Comparison of ENCODE assay signal across 1 cellular context in the genomic region with DNA sequence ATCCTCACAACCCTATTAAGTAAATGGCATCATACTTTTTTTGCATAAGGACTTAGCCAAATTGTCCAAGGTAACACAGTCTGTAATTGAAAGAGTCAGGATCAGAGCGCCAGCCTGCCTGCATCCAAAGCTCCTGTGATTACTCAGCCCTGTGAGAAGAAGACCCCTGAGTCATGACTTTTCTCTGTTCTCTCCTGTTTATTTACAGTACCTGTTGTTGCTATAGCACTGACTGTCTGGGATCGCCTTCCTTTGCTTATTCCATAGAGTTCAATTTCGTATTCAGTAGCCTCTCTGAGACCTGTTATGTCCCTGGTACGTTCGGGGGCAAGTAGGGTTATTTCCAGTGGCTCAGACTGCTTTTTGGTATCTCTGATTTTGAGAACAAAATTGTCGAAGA.
TF ChIP-seq lines count a peak whose summit lies in the region.

No MANE protein-coding gene starts in this region.

TF ChIP-seq in GM23338, 12 proteins besides CTCF, POLR2A, EP300 and RAD21 (continued from another document):
- TF ChIP-seq REST (IDR thresholded peaks at IDR 0.05; ENCODE audit: unreplicated experiment): no peak
- TF ChIP-seq ETS1 (IDR thresholded peaks at IDR 0.05): no peak
- no peak for TF ChIP-seq ZNF114 (CRISPR knock-in tag; IDR thresholded peaks at IDR 0.05)
- no peak for TF ChIP-seq STAT1 (IDR thresholded peaks at IDR 0.05; ENCODE audit: unreplicated experiment)
- TF ChIP-seq EZH2 (IDR thresholded peaks at IDR 0.05; ENCODE audit: low read depth, unreplicated experiment): no peak
- no peak for TF ChIP-seq NANOG (IDR thresholded peaks at IDR 0.05; ENCODE audit: borderline replicate concordance)
